In genomic region chr17:71959129-71959528, GRCh38 we compare ENCODE assay signal across 8 cellular contexts.
A peak's percentile ranks its signal among the peaks of the same experiment; 100 is the strongest.
DNase-seq lines count a peak whose midpoint lies in the region; ATAC-seq and TF ChIP-seq lines count a peak whose summit lies in the region.

No MANE protein-coding gene starts in this region.

- intact Hi-C loops in lower lobe of right lung (cut with DNase I) = no loop called here

- in situ Hi-C loops in astrocyte of the cerebellum (cut with HindIII; ENCODE audit: low sequenced_read_pairs) = no loop called here

- DNase-seq in EL = peak; percentile 25
- DNase-seq in astrocyte of the cerebellum (ENCODE audit: low read depth) = no peak
- DNase-seq in lower lobe of right lung = no peak
- DNase-seq in KG1 (lab: John Stamatoyannopoulos, UW) = no peak

- ATAC-seq in lower lobe of right lung = no peak
- no peak for ATAC-seq in HG02610 (IDR thresholded peaks at IDR 0.05; ENCODE audit: unreplicated experiment)
- ATAC-seq in HG03025 (IDR thresholded peaks at IDR 0.05; ENCODE audit: low FRiP score, unreplicated experiment) = no peak
- no peak for ATAC-seq in GM18498 (IDR thresholded peaks at IDR 0.05; ENCODE audit: unreplicated experiment)

- TF ChIP-seq RAD21 in Ishikawa (IDR thresholded peaks at IDR 0.05; ENCODE audit: low read depth) = peak; percentile 58

- H3K9me3 ChIP-seq in lower lobe of right lung = no peaks in the 10 kb centered on the region

- H3K27ac ChIP-seq in lower lobe of right lung = no peak overlapping the region

- H3K4me3 ChIP-seq in astrocyte of the cerebellum (ENCODE audit: low read depth, low read length) (no peak overlapping the region), lower lobe of right lung (no peak overlapping the region)

- TF ChIP-seq EP300 in Ishikawa (IDR thresholded peaks at IDR 0.05; ENCODE audit: borderline replicate concordance) = no peak

- TF ChIP-seq CTCF in astrocyte of the cerebellum (IDR thresholded peaks at IDR 0.05; ENCODE audit: low read depth, low read length, missing control alignments) (peak; percentile 46), lower lobe of right lung (IDR thresholded peaks at IDR 0.05) (peak; percentile 16)

- H3K4me1 ChIP-seq in lower lobe of right lung = no peaks in the 10 kb centered on the region

- no peaks in the 10 kb centered on the region for H3K36me3 ChIP-seq in lower lobe of right lung

- no peaks in the 10 kb centered on the region for H3K27me3 ChIP-seq in lower lobe of right lung (ENCODE audit: low read depth)

TF ChIP-seq in Ishikawa, 13 proteins besides CTCF, POLR2A, EP300 and RAD21:
- TF ChIP-seq USF1 (IDR thresholded peaks at IDR 0.05) (no peak), CREB1 (IDR thresholded peaks at IDR 0.05; ENCODE audit: low read depth) (no peak), TAF1 (IDR thresholded peaks at IDR 0.05; ENCODE audit: low read depth) (no peak), ZBTB7A (IDR thresholded peaks at IDR 0.05; ENCODE audit: low read depth) (no peak), NFIC (IDR thresholded peaks at IDR 0.05) (no peak), REST (IDR thresholded peaks at IDR 0.05; ENCODE audit: low read depth) (no peak), TCF12 (IDR thresholded peaks at IDR 0.05; ENCODE audit: low read depth) (no peak), TEAD4 (IDR thresholded peaks at IDR 0.05) (no peak), YY1 (IDR thresholded peaks at IDR 0.05; ENCODE audit: low read depth) (no peak), MAX (IDR thresholded peaks at IDR 0.05) (no peak), EGR1 (IDR thresholded peaks at IDR 0.05) (no peak)
TF ChIP-seq in Ishikawa: peak in this region for 0.
